10 cellular contexts compared by ENCODE assay signal in the genomic region with DNA sequence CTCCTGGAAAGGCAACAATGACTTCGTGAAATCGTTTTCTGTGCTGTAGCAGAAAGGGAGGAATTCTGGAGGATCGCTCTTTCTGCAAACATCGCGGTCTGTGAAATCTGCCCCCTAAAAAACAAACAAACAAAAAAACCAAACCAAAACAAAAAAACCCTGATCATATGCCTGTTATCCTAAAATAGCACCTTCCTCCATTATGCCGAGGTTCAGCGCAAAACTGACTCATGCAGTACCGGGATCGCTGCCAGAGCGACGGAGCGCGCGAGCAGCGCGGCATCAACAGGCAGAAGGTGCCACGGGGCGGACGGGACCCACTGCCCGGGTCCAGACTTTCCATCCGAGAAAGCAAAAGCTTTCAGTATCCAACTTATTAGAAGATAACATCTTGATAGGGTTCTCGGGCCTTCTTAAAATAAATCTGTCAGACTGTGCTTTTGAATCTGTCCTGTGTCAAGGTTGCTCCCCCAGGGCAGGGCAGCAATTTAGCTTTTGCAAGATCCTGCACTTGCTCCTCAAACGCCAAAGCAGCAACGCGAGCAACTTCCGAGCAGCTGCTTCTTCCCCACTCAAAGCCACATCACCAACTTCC.
A peak's percentile ranks its signal among the peaks of the same experiment; 100 is the strongest.
DNase-seq lines count a peak whose midpoint lies in the region; ATAC-seq, FAIRE-seq and TF ChIP-seq lines count a peak whose summit lies in the region.
"Had no signal": no experiment of that assay in that cellular context is flagged by ENCODE, and none has a peak within 500 bp of the region (broad histone marks: within the 10 kb centered on the region; RNA-seq: fewer than 3 reads in every experiment).

No MANE protein-coding gene starts in this region.

- ATAC-seq in left lobe of liver, result peak; percentile 67
- ATAC-seq in GM21367 (IDR thresholded peaks at IDR 0.05; ENCODE audit: unreplicated experiment), result no peak

- no peak for TF ChIP-seq POLR2A in thyroid gland (IDR thresholded peaks at IDR 0.05)

- H3K4me1 ChIP-seq in thyroid gland, result no peaks in the 10 kb centered on the region
- H3K4me1 ChIP-seq: BLaER1, Peyer's patch had no signal

- no peaks in the 10 kb centered on the region for H3K9me3 ChIP-seq in thyroid gland
- H3K9me3 ChIP-seq: BLaER1, Peyer's patch had no signal

- no peaks in the 10 kb centered on the region for H3K27me3 ChIP-seq in bronchial epithelial cell (ENCODE audit: control insufficient read depth, insufficient read depth, low read length)
- H3K27me3 ChIP-seq in thyroid gland, result no peaks in the 10 kb centered on the region
- H3K27me3 ChIP-seq: BLaER1, Peyer's patch had no signal

- H3K4me3 ChIP-seq in bronchial epithelial cell (ENCODE audit: low read depth, low read length) (no peak overlapping the region), thyroid gland (replicated peaks in 1 of 3) (peak overlapping the region in 2 of 3 donors; percentile 6 to 7)
- H3K4me3 ChIP-seq: BLaER1 had no signal

- intact Hi-C loops in thyroid gland (cut with DNase I), result no loop called here

- DNase-seq in NCI-H2081 (lab: John Stamatoyannopoulos, UW), result peak; percentile 57 to 84
- DNase-seq in NCI-H2081 treated with DMSO at 0.1 percent for 48 hours (lab: John Stamatoyannopoulos, UW), result no peak
- peak; percentile 68 for DNase-seq in NCI-H526 treated with DMSO at 0.1 percent for 48 hours (lab: John Stamatoyannopoulos, UW)
- peak; percentile 37 for DNase-seq in bronchial epithelial cell (ENCODE audit: low read depth)
- DNase-seq in left lobe of liver (ENCODE audit: low spot score), result peak; percentile 61
- DNase-seq in thyroid gland, result peak; percentile 49 to 81
- no peak for DNase-seq in central memory CD4-positive, alpha-beta T cell

- FAIRE-seq in bronchial epithelial cell (lab: Jason Lieb, UNC), result no peak

- WGBS in thyroid gland, 2 donors, result 33 to 39% methylated on average over 25 to 26 of the region's 26 CpGs

- H3K36me3 ChIP-seq in bronchial epithelial cell (ENCODE audit: control insufficient read depth, insufficient read depth, low read length), result no peaks in the 10 kb centered on the region
- no peaks in the 10 kb centered on the region for H3K36me3 ChIP-seq in thyroid gland
- H3K36me3 ChIP-seq: BLaER1, Peyer's patch had no signal

- TF ChIP-seq CTCF in bronchial epithelial cell (IDR thresholded peaks at IDR 0.05; ENCODE audit: insufficient read depth, low read length, severe bottlenecking) (no peak), thyroid gland (IDR thresholded peaks at IDR 0.05) (no peak)

- no peak overlapping the region for H3K27ac ChIP-seq in thyroid gland
- H3K27ac ChIP-seq: BLaER1, Peyer's patch had no signal

Comparison
In these comparisons a context has a peak if more than half of its experiments do, and no peak if none do; other contexts are left out.
1. DNase-seq: peak in NCI-H2081 (2 of 2), NCI-H526 treated with DMSO at 0.1 percent for 48 hours (single experiment), bronchial epithelial cell (single experiment), left lobe of liver (single experiment) and thyroid gland (2 of 2); none in NCI-H2081 treated with DMSO at 0.1 percent for 48 hours (single experiment) and central memory CD4-positive, alpha-beta T cell (single experiment).